26 cellular contexts compared by ENCODE assay signal in genomic region chr6:133886104-133886503, GRCh38. TPM values are rescaled to one million over a fixed set of nuclear protein-coding genes. Genes with fewer than 3 reads are reported as not detected.
"Had no signal": no experiment of that assay in that cellular context is flagged by ENCODE, and none has a peak within 500 bp of the region (broad histone marks: within the 10 kb centered on the region; RNA-seq: fewer than 3 reads in every experiment).

No MANE protein-coding gene starts in this region.

- H3K27ac ChIP-seq: neural progenitor cell, SK-N-MC had no signal

- H3K36me3 Mint-ChIP-seq: naive B cell, neural progenitor cell, T-cell, type B pancreatic cell had no signal

- H3K4me1 ChIP-seq: prostate gland had no signal

- ATAC-seq: activated CD8-positive, alpha-beta T cell treated with anti-CD3 and anti-CD28 coated beads, Interleukin-2, amount 10 ng/mL, durations not matched to agents 7 days and 5 days; effector memory CD8-positive, alpha-beta T cell; right cardiac atrium; T-cell had no signal

- H3K4me3 Mint-ChIP-seq: activated B cell treated with CpG ODN at 0.5 μM for 24 hours; activated CD8-positive, alpha-beta T cell treated with anti-CD3 and anti-CD28 coated beads, Interleukin-2, amount 10 ng/mL, durations not matched to agents 7 days and 5 days; activated T-cell treated with anti-CD3 and anti-CD28 coated beads, Interleukin-2, amount 50 U/mL, for 24 hours; dendritic cell treated with granulocyte-macrophage colony-stimulating factor and Interleukin-4, amounts not matched to agents 40 ng/mL and 50 ng/mL, for 4 days; effector memory CD8-positive, alpha-beta T cell; naive B cell; neural progenitor cell; T-cell; type B pancreatic cell had no signal

- DNase-seq: activated B cell treated with CpG ODN at 0.5 μM for 24 hours; activated CD4-positive, alpha-beta T cell treated with anti-CD3 and anti-CD28 coated beads for 48 hours; activated CD8-positive, alpha-beta T cell treated with anti-CD3 and anti-CD28 coated beads, Interleukin-2, amount 10 ng/mL, durations not matched to agents 7 days and 5 days; activated naive CD4-positive, alpha-beta T cell treated with Interleukin-2 at 50 U/mL for 16 hours; activated T-cell treated with anti-CD3 and anti-CD28 coated beads, Interleukin-2, amount 50 U/mL, for 24 hours; aorta; cerebellar nuclear complex; effector memory CD8-positive, alpha-beta T cell; head of caudate nucleus; midbrain; naive B cell; right cardiac atrium; small intestine; stimulated activated CD4-positive, alpha-beta T cell treated with anti-CD3 and anti-CD28 coated beads, Interleukin-4, amount 100 ng/mL, for 1 hour; stomach; T-cell had no signal

- H3K36me3 ChIP-seq: neural progenitor cell, prostate gland, stomach had no signal

- H3K4me3 ChIP-seq: neural progenitor cell, prostate gland, SK-N-MC, stomach had no signal

- H3K9me3 ChIP-seq: prostate gland, stomach had no signal

- H3K27ac Mint-ChIP-seq: activated B cell treated with CpG ODN at 0.5 μM for 24 hours; activated CD8-positive, alpha-beta T cell treated with anti-CD3 and anti-CD28 coated beads, Interleukin-2, amount 10 ng/mL, durations not matched to agents 7 days and 5 days; activated T-cell treated with anti-CD3 and anti-CD28 coated beads, Interleukin-2, amount 50 U/mL, for 24 hours; activated T-helper 2 cell treated with anti-CD3 and anti-CD28 coated beads, Interferon-gamma antibody, Interleukin-2, Interleukin-4, amounts not matched to agents 10 μg/mL and 5 μg/mL and 100 μg/mL, durations not matched to agents 14 hours and 24 hours and 36 hours; dendritic cell treated with granulocyte-macrophage colony-stimulating factor and Interleukin-4, amounts not matched to agents 40 ng/mL and 50 ng/mL, for 4 days; effector memory CD8-positive, alpha-beta T cell; naive B cell; neural progenitor cell; T-cell; type B pancreatic cell had no signal

- H3K9me3 Mint-ChIP-seq: activated B cell treated with CpG ODN at 0.5 μM for 24 hours; activated T-cell treated with anti-CD3 and anti-CD28 coated beads, Interleukin-2, amount 50 U/mL, for 24 hours; activated T-helper 2 cell treated with anti-CD3 and anti-CD28 coated beads, Interferon-gamma antibody, Interleukin-2, Interleukin-4, amounts not matched to agents 10 μg/mL and 5 μg/mL and 100 μg/mL, durations not matched to agents 14 hours and 24 hours and 36 hours; dendritic cell treated with granulocyte-macrophage colony-stimulating factor and Interleukin-4, amounts not matched to agents 40 ng/mL and 50 ng/mL, for 4 days; effector memory CD8-positive, alpha-beta T cell; neural progenitor cell; T-cell; type B pancreatic cell had no signal

RNA-seq across cellular contexts. Expression of gene TCF21, which starts 2.8 kb away (rescaled TPM):
- total RNA-seq: activated B cell treated with CpG ODN at 0.5 μM for 24 hours; activated CD8-positive, alpha-beta T cell treated with anti-CD3 and anti-CD28 coated beads, Interleukin-2, amount 10 ng/mL, durations not matched to agents 7 days and 5 days; activated T-helper 2 cell treated with anti-CD3 and anti-CD28 coated beads, Interferon-gamma antibody, Interleukin-2, Interleukin-4, amounts not matched to agents 10 μg/mL and 5 μg/mL and 100 μg/mL, durations not matched to agents 14 hours and 24 hours and 36 hours; frontal cortex; lung microvascular endothelial cell; osteoblast; temporal lobe had no signal
